ENCODE assay signal across 8 cellular contexts in genomic region chr11:126355926-126356897, GRCh38. TPM values are rescaled to one million over a fixed set of nuclear protein-coding genes. Genes with fewer than 3 reads are reported as not detected.
A peak's percentile ranks its signal among the peaks of the same experiment; 100 is the strongest.
DNase-seq lines count a peak whose midpoint lies in the region; ATAC-seq and FAIRE-seq lines count a peak whose summit lies in the region.

No MANE protein-coding gene starts in this region.

- POLR2A ChIA-PET in activated CD4-positive, alpha-beta memory T cell treated with anti-CD3 and anti-CD28 coated beads for 36 hours (lab: Charles Lee) = interaction anchor here (1.0 to 1.9 kb wide), 3 partner anchors 38 to 125 kb away, joined by 3 to 4 read pairs (median 3); partner anchors contain the start of gene TIRAP

- peaks cover 5% of the 10 kb centered on the region for H3K36me3 Mint-ChIP-seq in activated CD4-positive, alpha-beta memory T cell treated with anti-CD3 and anti-CD28 coated beads for 36 hours
- no peaks in the 10 kb centered on the region for H3K36me3 Mint-ChIP-seq in naive B cell

- ATAC-seq in HG03520 (IDR thresholded peaks at IDR 0.05; ENCODE audit: unreplicated experiment) (peak; percentile 21), naive B cell (ENCODE audit: low read depth in 2 of 2) (no peak)

- no peak overlapping the region for H3K27ac Mint-ChIP-seq in activated CD4-positive, alpha-beta memory T cell treated with anti-CD3 and anti-CD28 coated beads for 36 hours
- H3K27ac Mint-ChIP-seq in naive B cell = no peak overlapping the region

- CTCF ChIA-PET in activated CD4-positive, alpha-beta memory T cell treated with anti-CD3 and anti-CD28 coated beads for 36 hours (lab: Charles Lee) = interaction anchor here (0.6 to 3.4 kb wide), 6 partner anchors 39 to 125 kb away, joined by 3 to 26 read pairs (median 8); no protein-coding TSS in a partner anchor

- FAIRE-seq in GM19239 (lab: Jason Lieb, UNC) = no peak

- H3K9me3 Mint-ChIP-seq in activated CD4-positive, alpha-beta memory T cell treated with anti-CD3 and anti-CD28 coated beads for 36 hours = no peaks in the 10 kb centered on the region
- no peaks in the 10 kb centered on the region for H3K9me3 Mint-ChIP-seq in naive B cell

- peak; percentile 91 for DNase-seq in Ammon's horn (ENCODE audit: low spot score)
- DNase-seq in GM19239 (ENCODE audit: insufficient read length, low spot score) = peak; percentile 47
- peak; percentile 36 for DNase-seq in activated CD4-positive, alpha-beta memory T cell treated with anti-CD3 and anti-CD28 coated beads for 36 hours
- peak; percentile 31 for DNase-seq in fibroblast of peridontal ligament (ENCODE audit: extremely low read depth)
- no peak for DNase-seq in naive B cell
- no peak for DNase-seq in NCI-H2227 treated with DMSO at 0.1 percent for 48 hours (lab: John Stamatoyannopoulos, UW)
- no peak for DNase-seq in H4 (ENCODE audit: low spot score)

- intact Hi-C loops in activated CD4-positive, alpha-beta memory T cell treated with anti-CD3 and anti-CD28 coated beads for 36 hours (cut with micrococcal nuclease) = loop anchor here (2.0 kb wide), 1 partner anchor 73 kb away; the partner anchor contains the start of gene TIRAP

- no peaks in the 10 kb centered on the region for H3K27me3 Mint-ChIP-seq in activated CD4-positive, alpha-beta memory T cell treated with anti-CD3 and anti-CD28 coated beads for 36 hours
- H3K27me3 Mint-ChIP-seq in naive B cell = peaks cover 0 to 5% (median 0%) of the 10 kb centered on the region in 3 donors

- peak overlapping the region; percentile 74 for H3K4me3 Mint-ChIP-seq in activated CD4-positive, alpha-beta memory T cell treated with anti-CD3 and anti-CD28 coated beads for 36 hours
- H3K4me3 Mint-ChIP-seq in naive B cell = peak overlapping the region; percentile 38 to 89 (median 74)

- H3K4me1 Mint-ChIP-seq in activated CD4-positive, alpha-beta memory T cell treated with anti-CD3 and anti-CD28 coated beads for 36 hours (ENCODE audit: low read depth) = peaks cover 34% of the 10 kb centered on the region
- H3K4me1 Mint-ChIP-seq in naive B cell = peaks cover 8 to 18% (median 17%) of the 10 kb centered on the region in 3 donors

RNA-seq across cellular contexts. Expression of gene ST3GAL4, which starts 0.7 kb away (rescaled TPM):
- total RNA-seq in activated CD4-positive, alpha-beta memory T cell treated with anti-CD3 and anti-CD28 coated beads for 36 hours = 10 to 100 TPM in 1 of 2 experiments, 1 to 10 TPM in 1; 9.8 to 10.7 TPM
- polyA plus RNA-seq in naive B cell (ENCODE audit: low read depth in 6 of 6) = 1 to 10 TPM in 2 of 6 donors, under 1 TPM in 1, not detected in 3; 0.32 to 1.3 (median 1.2) TPM
- total RNA-seq in H4 (2014; rRNA removed; shearing (Covaris generic)) = 49.8 and 55.9 TPM in 2 replicates

RNA-seq across cellular contexts. Expression of gene DCPS, which starts 52.4 kb away (rescaled TPM):
- total RNA-seq in activated CD4-positive, alpha-beta memory T cell treated with anti-CD3 and anti-CD28 coated beads for 36 hours = 10 to 100 TPM; 40.1 to 43.9 TPM
- 10 to 100 TPM; 28.4 to 49.1 (median 39.5) TPM for polyA plus RNA-seq in naive B cell (ENCODE audit: low read depth in 6 of 6)
- 25.9 and 36.9 TPM in 2 replicates for total RNA-seq in H4 (2014; rRNA removed; shearing (Covaris generic))

Comparison
In these comparisons a context has a peak if more than half of its experiments do, and no peak if none do; other contexts are left out.
1. DNase-seq: peak in Ammon's horn (single experiment), GM19239 (single experiment), activated CD4-positive, alpha-beta memory T cell treated with anti-CD3 and anti-CD28 coated beads for 36 hours (single experiment) and fibroblast of peridontal ligament (single experiment); none in naive B cell (single experiment), NCI-H2227 treated with DMSO at 0.1 percent for 48 hours (single experiment) and H4 (single experiment).